28 cellular contexts compared by ENCODE assay signal in genomic region chr6:83071707-83072106, GRCh38. TPM values are rescaled to one million over a fixed set of nuclear protein-coding genes. Genes with fewer than 3 reads are reported as not detected.
DNase-seq lines count a peak whose midpoint lies in the region; ATAC-seq and TF ChIP-seq lines count a peak whose summit lies in the region.
"Had no signal": no experiment of that assay in that cellular context is flagged by ENCODE, and none has a peak within 500 bp of the region (broad histone marks: within the 10 kb centered on the region; RNA-seq: fewer than 3 reads in every experiment).

No MANE protein-coding gene starts in this region.

- no peak for TF ChIP-seq EP300 in suprapubic skin (IDR thresholded peaks at IDR 0.05)

- ATAC-seq in WTC11 = no peak
- peak; percentile 41 for ATAC-seq in foreskin keratinocyte
- no peak for ATAC-seq in aorta (ENCODE audit: low FRiP score)
- ATAC-seq in GM21360 (IDR thresholded peaks at IDR 0.05; ENCODE audit: unreplicated experiment) = no peak
- ATAC-seq: left lung; naive thymus-derived CD4-positive, alpha-beta T cell had no signal

- CTCF ChIA-PET in WTC11 (lab: Charles Lee) = interaction anchor here (0.9 kb wide), 1 partner anchor 148 kb away, joined by 3 read pairs; no protein-coding TSS in a partner anchor

- H3K4me3 Mint-ChIP-seq in WTC11 = no peak overlapping the region
- H3K4me3 Mint-ChIP-seq: activated naive CD8-positive, alpha-beta T cell treated with anti-CD3 and anti-CD28 coated beads, Interleukin-2, amount 10 ng/mL, durations not matched to agents 7 days and 5 days; activated T-cell treated with anti-CD3 and anti-CD28 coated beads, Interleukin-2, amount 50 U/mL, for 24 hours; HFFc6 had no signal

- no peaks in the 10 kb centered on the region for H3K9me3 ChIP-seq in Karpas-422 (ENCODE audit: low read length)
- H3K9me3 ChIP-seq in suprapubic skin = no peaks in the 10 kb centered on the region
- no peaks in the 10 kb centered on the region for H3K9me3 ChIP-seq in aorta (ENCODE audit: control insufficient read depth, low read length)
- H3K9me3 ChIP-seq: Caco-2, left lung had no signal

- H3K9me3 Mint-ChIP-seq in WTC11 = peaks cover 3% of the 10 kb centered on the region; the same call in 1 of the 2 replicates
- H3K9me3 Mint-ChIP-seq: activated naive CD8-positive, alpha-beta T cell treated with anti-CD3 and anti-CD28 coated beads, Interleukin-2, amount 10 ng/mL, durations not matched to agents 7 days and 5 days; activated T-cell treated with anti-CD3 and anti-CD28 coated beads, Interleukin-2, amount 50 U/mL, for 24 hours; HFFc6; naive thymus-derived CD4-positive, alpha-beta T cell had no signal

- no peak overlapping the region for H2AFZ ChIP-seq in Karpas-422 (ENCODE audit: low read length)

- H3K36me3 Mint-ChIP-seq in WTC11 = peaks cover 11% of the 10 kb centered on the region

- peaks cover 43% of the 10 kb centered on the region for H3K4me1 Mint-ChIP-seq in WTC11

- peak overlapping the region; percentile 23; the same call in 1 of the 2 replicates for H3K27ac Mint-ChIP-seq in WTC11
- H3K27ac Mint-ChIP-seq: activated naive CD8-positive, alpha-beta T cell treated with anti-CD3 and anti-CD28 coated beads, Interleukin-2, amount 10 ng/mL, durations not matched to agents 7 days and 5 days; activated T-cell treated with anti-CD3 and anti-CD28 coated beads, Interleukin-2, amount 50 U/mL, for 24 hours; HFFc6 had no signal

- peaks cover 89% of the 10 kb centered on the region for H3K79me2 ChIP-seq in Karpas-422 (ENCODE audit: low read length)

- peak overlapping the region; percentile 84 for H3K4me2 ChIP-seq in Karpas-422 (ENCODE audit: low read depth, low read length, poor library complexity, severe bottlenecking)

- H3K27me3 Mint-ChIP-seq in WTC11 (ENCODE audit: low read depth) = no peaks in the 10 kb centered on the region
- H3K27me3 Mint-ChIP-seq: activated naive CD8-positive, alpha-beta T cell treated with anti-CD3 and anti-CD28 coated beads, Interleukin-2, amount 10 ng/mL, durations not matched to agents 7 days and 5 days; activated T-cell treated with anti-CD3 and anti-CD28 coated beads, Interleukin-2, amount 50 U/mL, for 24 hours; naive thymus-derived CD4-positive, alpha-beta T cell had no signal

- intact Hi-C loops in aorta (cut with DNase I) = no loop called here

- H3K9ac ChIP-seq in Karpas-422 (ENCODE audit: low read length) = no peak overlapping the region

- no peaks in the 10 kb centered on the region for H3K9me2 ChIP-seq in Karpas-422 (replicated peaks; ENCODE audit: insufficient read depth, low read length)

- POLR2A ChIA-PET in WTC11 (lab: Charles Lee) = no interaction called here

- TF ChIP-seq CTCF in WTC11 (IDR thresholded peaks at IDR 0.05) (no peak), foreskin keratinocyte (conservative IDR thresholded peaks at IDR 0.05) (no peak), suprapubic skin (IDR thresholded peaks at IDR 0.05) (no peak)

- H3K36me3 ChIP-seq in Karpas-422 (ENCODE audit: insufficient read depth, low read length) = peaks cover 17% of the 10 kb centered on the region
- no peaks in the 10 kb centered on the region for H3K36me3 ChIP-seq in suprapubic skin
- H3K36me3 ChIP-seq in aorta (ENCODE audit: control insufficient read depth in 1 of 2, insufficient read depth in 2 of 2, low read length in 1 of 2) = no peaks in the 10 kb centered on the region
- H3K36me3 ChIP-seq: left lung had no signal

- H4K20me1 ChIP-seq in Karpas-422 (ENCODE audit: insufficient read depth, low read depth, low read length) = no peaks in the 10 kb centered on the region

- WGBS in suprapubic skin = 49% methylated on average over 1 of the region's 1 CpG
- 11 to 27% methylated on average over 1 of the region's 1 CpG for WGBS in aorta, 2 donors

- H3K27me3 ChIP-seq in Karpas-422 (ENCODE audit: low read length) = no peaks in the 10 kb centered on the region
- H3K27me3 ChIP-seq in foreskin keratinocyte = no peaks in the 10 kb centered on the region
- no peaks in the 10 kb centered on the region for H3K27me3 ChIP-seq in suprapubic skin
- no peaks in the 10 kb centered on the region for H3K27me3 ChIP-seq in aorta (ENCODE audit: control insufficient read depth in 1 of 2, insufficient read depth in 2 of 2, low read length in 1 of 2)
- H3K27me3 ChIP-seq: left lung had no signal

- H3K27ac ChIP-seq in Karpas-422 (ENCODE audit: low read length) (peak overlapping the region; percentile 94), foreskin keratinocyte (peak overlapping the region; percentile 81), suprapubic skin (peak overlapping the region; percentile 49), aorta (ENCODE audit: low read depth in 1 of 2, low read length in 2 of 2) (no peak overlapping the region)
- H3K27ac ChIP-seq: HL-60 had no signal

- H3K4me1 ChIP-seq in Karpas-422 (ENCODE audit: low read length) (peaks cover 42% of the 10 kb centered on the region), foreskin keratinocyte (peaks cover 33% of the 10 kb centered on the region), suprapubic skin (peaks cover 53% of the 10 kb centered on the region), aorta (ENCODE audit: control insufficient read depth in 1 of 2, insufficient read depth in 2 of 2, low read length in 2 of 2) (no peaks in the 10 kb centered on the region)

- 0 out of 2 replicates have a peak overlapping the region, but pooled peaks have one; percentile 86 for H3K4me3 ChIP-seq in Karpas-422 (ENCODE audit: low read length)
- no peak overlapping the region for H3K4me3 ChIP-seq in suprapubic skin
- H3K4me3 ChIP-seq in aorta (ENCODE audit: low read length in 2 of 2) = no peak overlapping the region
- H3K4me3 ChIP-seq: left lung, skin epidermis had no signal

- no peak for DNase-seq in Karpas-422
- DNase-seq in WTC11 (ENCODE audit: low spot score) = no peak
- peak; percentile 44 to 73 for DNase-seq in foreskin keratinocyte
- DNase-seq in suprapubic skin (ENCODE audit: low spot score in 2 of 2) = no peak
- DNase-seq in aorta = no peak
- no peak for DNase-seq in NOMO-1 treated with dmso at 0.1 percent for 144 hours (lab: John Stamatoyannopoulos, UW; ENCODE audit: unreplicated experiment)
- DNase-seq: activated CD4-positive, alpha-beta T cell treated with anti-CD3 and anti-CD28 coated beads for 48 hours; activated gamma-delta T cell; activated naive CD8-positive, alpha-beta T cell treated with anti-CD3 and anti-CD28 coated beads, Interleukin-2, amount 10 ng/mL, durations not matched to agents 7 days and 5 days; activated T-cell treated with anti-CD3 and anti-CD28 coated beads, Interleukin-2, amount 50 U/mL, for 24 hours; C1 segment of cervical spinal cord; Caco-2; cerebellar nuclear complex; DND-41; erythroblast; HFFc6; left lung; naive thymus-derived CD4-positive, alpha-beta T cell; NCI-H146; NCI-H2107; NCI-H774; nucleus accumbens; Right ventricle myocardium superior; stimulated activated CD4-positive, alpha-beta T cell treated with anti-CD3 and anti-CD28 coated beads, Interleukin-1b, Interleukin-23, amount 100 ng/mL, for 48 hours; trophoblast cell had no signal

- TF ChIP-seq POLR2A in suprapubic skin (IDR thresholded peaks at IDR 0.05) = no peak

TF ChIP-seq in WTC11, 78 proteins besides CTCF, POLR2A, EP300 and RAD21 (continues in another document):
- TF ChIP-seq PRDM15 (CRISPR knock-in tag; IDR thresholded peaks at IDR 0.05) = no peak
- no peak for TF ChIP-seq GRHL2 (CRISPR knock-in tag; IDR thresholded peaks at IDR 0.05; ENCODE audit: insufficient replicate concordance, severe bottlenecking)
- no peak for TF ChIP-seq ATF3 (CRISPR knock-in tag; conservative IDR thresholded peaks at IDR 0.05)
- TF ChIP-seq ELF4 (CRISPR knock-in tag; IDR thresholded peaks at IDR 0.05; ENCODE audit: low read depth) = no peak
- no peak for TF ChIP-seq NFATC4 (CRISPR knock-in tag; IDR thresholded peaks at IDR 0.05)
- TF ChIP-seq ZNF263 (CRISPR knock-in tag; IDR thresholded peaks at IDR 0.05; ENCODE audit: low read depth) = no peak

RNA-seq across cellular contexts. Expression of gene DOP1A, which starts 4.2 kb away (rescaled TPM):
- 33.6 and 50.2 TPM in 2 replicates for total RNA-seq in Karpas-422 (2014; rRNA removed; shearing (Covaris generic); ENCODE audit: low replicate concordance)
- total RNA-seq in WTC11 (2021) (13.1 to 16.9 TPM (median 15.1 TPM) in 3 replicates), foreskin keratinocyte (13.0 and 14.0 TPM in 2 replicates), suprapubic skin (100 to 1,000 TPM in 1 of 4 donors, 10 to 100 TPM in 3; 44.8 to 118 (median 53.5) TPM), aorta (10 to 100 TPM; 28.2 to 35.1 TPM)
- polyA plus RNA-seq in foreskin keratinocyte (1.7 and 2.4 TPM in 2 replicates), aorta (10 to 100 TPM in 1 of 2 donors, 1 to 10 TPM in 1; 2.4 to 10.7 TPM)

RNA-seq across cellular contexts. Expression of gene UBE3D, which starts 6.1 kb away (rescaled TPM):
- 25.1 and 25.9 TPM in 2 replicates for total RNA-seq in Karpas-422 (2014; rRNA removed; shearing (Covaris generic); ENCODE audit: low replicate concordance)
- total RNA-seq in WTC11 (2021) (14.0 to 17.4 TPM (median 14.7 TPM) in 3 replicates), foreskin keratinocyte (5.3 TPM in 2 replicates), suprapubic skin (10 to 100 TPM in 1 of 4 donors, 1 to 10 TPM in 3; 7.2 to 11.7 (median 7.5) TPM), aorta (1 to 10 TPM; 4.8 to 7.7 TPM)
- polyA plus RNA-seq in foreskin keratinocyte (3.4 and 4.2 TPM in 2 replicates), aorta (1 to 10 TPM; 1.8 to 2.6 TPM)

Comparison
In these comparisons a context has a peak if more than half of its experiments do, and no peak if none do; other contexts are left out.
1. DNase-seq: peak in foreskin keratinocyte (2 of 2); none in Karpas-422 (single experiment), WTC11 (single experiment), suprapubic skin (0 of 2), aorta (0 of 2) and NOMO-1 treated with dmso at 0.1 percent for 144 hours (single experiment).
2. H3K27ac ChIP-seq: peak in Karpas-422 (single experiment), foreskin keratinocyte (single experiment) and suprapubic skin (single experiment); none in aorta (0 of 2).